ENCODE assay signal across 8 cellular contexts in the genomic region with DNA sequence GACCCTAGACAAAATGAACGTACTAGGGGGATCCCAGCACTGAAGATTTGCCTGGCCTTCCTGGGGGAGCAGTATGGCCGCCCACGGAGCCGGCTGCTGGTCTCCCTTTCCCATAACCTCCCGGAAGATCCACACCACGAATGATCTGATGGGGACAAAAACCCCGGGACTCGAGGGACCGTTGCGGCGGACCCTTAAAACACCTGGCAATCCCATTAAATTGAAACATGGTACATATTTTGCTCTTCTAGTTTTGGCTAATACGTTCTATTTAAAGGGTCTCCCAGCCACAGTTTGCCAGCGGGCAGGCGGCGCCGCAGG. TPM values are rescaled to one million over a fixed set of nuclear protein-coding genes. Genes with fewer than 3 reads are reported as not detected.
DNase-seq lines count a peak whose midpoint lies in the region; ATAC-seq, FAIRE-seq and TF ChIP-seq lines count a peak whose summit lies in the region.

No MANE protein-coding gene starts in this region.

- H3K27me3 ChIP-seq in keratinocyte (ENCODE audit: control insufficient read depth, extremely low read depth, insufficient read depth, low read length) (peaks cover 3% of the 10 kb centered on the region), subcutaneous abdominal adipose tissue (ENCODE audit: control insufficient read depth in 5 of 5, insufficient read depth in 4 of 5, low read length in 5 of 5) (no peaks in the 10 kb centered on the region)

- no peaks in the 10 kb centered on the region for H3K9me1 ChIP-seq in keratinocyte (ENCODE audit: control insufficient read depth, extremely low read depth, insufficient read depth, low read length)

- H2AFZ ChIP-seq in keratinocyte (ENCODE audit: control insufficient read depth, low read length): peak overlapping the region; percentile 83

- ATAC-seq in activated naive CD4-positive, alpha-beta T cell treated with anti-CD3 and anti-CD28 coated beads, Interleukin-2, amount 50 U/mL, for 72 hours: no peak

- H3K36me3 ChIP-seq in keratinocyte (ENCODE audit: control insufficient read depth in 2 of 2, extremely low read depth in 1 of 2, insufficient read depth in 2 of 2, low read length in 2 of 2) (no peaks in the 10 kb centered on the region), subcutaneous abdominal adipose tissue (ENCODE audit: control insufficient read depth in 5 of 5, insufficient read depth in 5 of 5, low read length in 5 of 5) (no peaks in the 10 kb centered on the region)

- FAIRE-seq in keratinocyte (lab: Jason Lieb, UNC): no peak

- H3K9ac ChIP-seq in keratinocyte (ENCODE audit: control insufficient read depth, extremely low read depth, insufficient read depth, low read length) (peak overlapping the region; percentile 33), subcutaneous abdominal adipose tissue (ENCODE audit: low read length in 5 of 5) (peak overlapping the region in 4 of 5 donors; percentile 75 to 87 (median 86))

- H3K27me3 Mint-ChIP-seq in T-helper 1 cell treated with Interleukin-12 subunit alpha and Interleukin-12 subunit beta and Interleukin-4 antibody, amounts not matched to agents 30 μg/mL and 1 μg/mL, for 36 hours (ENCODE audit: low read depth): peaks cover 14% of the 10 kb centered on the region

- H3K4me1 ChIP-seq in keratinocyte (ENCODE audit: control insufficient read depth, extremely low read depth, insufficient read depth, low read length) (peaks cover 8% of the 10 kb centered on the region), subcutaneous abdominal adipose tissue (ENCODE audit: control insufficient read depth in 5 of 5, insufficient read depth in 5 of 5, low read length in 5 of 5) (peaks cover 1 to 17% (median 13%) of the 10 kb centered on the region in 5 donors)

- H3K79me2 ChIP-seq in keratinocyte (ENCODE audit: control insufficient read depth, insufficient read depth, low read length): no peaks in the 10 kb centered on the region

- peaks cover 41% of the 10 kb centered on the region for H3K4me1 Mint-ChIP-seq in T-helper 1 cell treated with Interleukin-12 subunit alpha and Interleukin-12 subunit beta and Interleukin-4 antibody, amounts not matched to agents 30 μg/mL and 1 μg/mL, for 36 hours (ENCODE audit: low read depth)

- H4K20me1 ChIP-seq in keratinocyte (ENCODE audit: control insufficient read depth, extremely low read depth, insufficient read depth, low read length): no peaks in the 10 kb centered on the region

- H3K27ac Mint-ChIP-seq in T-helper 1 cell treated with Interleukin-12 subunit alpha and Interleukin-12 subunit beta and Interleukin-4 antibody, amounts not matched to agents 30 μg/mL and 1 μg/mL, for 36 hours: peak overlapping the region; percentile 82
- peak overlapping the region; percentile 60 to 80 for H3K27ac Mint-ChIP-seq in activated naive CD4-positive, alpha-beta T cell treated with anti-CD3 and anti-CD28 coated beads, Interleukin-2, amount 50 U/mL, for 72 hours

- peak overlapping the region; percentile 91 for H3K4me3 Mint-ChIP-seq in T-helper 1 cell treated with Interleukin-12 subunit alpha and Interleukin-12 subunit beta and Interleukin-4 antibody, amounts not matched to agents 30 μg/mL and 1 μg/mL, for 36 hours

- peak overlapping the region; percentile 70 for H3K4me2 ChIP-seq in keratinocyte (ENCODE audit: control insufficient read depth, extremely low read depth, insufficient read depth, low read depth, low read length)

- H3K27ac ChIP-seq in keratinocyte (ENCODE audit: control insufficient read depth, insufficient read depth, low read length): no peak overlapping the region
- H3K27ac ChIP-seq in subcutaneous abdominal adipose tissue (ENCODE audit: low read depth, low read length): peak overlapping the region; percentile 82

- DNase-seq in T-helper 1 cell (no peak), keratinocyte (ENCODE audit: low read depth, low spot score) (no peak), NCI-H446 (lab: John Stamatoyannopoulos, UW) (no peak), NCI-H1417 (lab: John Stamatoyannopoulos, UW) (no peak), HEK293T (ENCODE audit: extremely low spot score) (no peak)
- DNase-seq in activated naive CD4-positive, alpha-beta T cell treated with anti-CD3 and anti-CD28 coated beads, Interleukin-2, amount 50 U/mL, for 72 hours (ENCODE audit: low spot score in 2 of 2): no peak

- H3K36me3 Mint-ChIP-seq in T-helper 1 cell treated with Interleukin-12 subunit alpha and Interleukin-12 subunit beta and Interleukin-4 antibody, amounts not matched to agents 30 μg/mL and 1 μg/mL, for 36 hours (ENCODE audit: low read depth): peaks cover 2% of the 10 kb centered on the region
- peaks cover 0 to 7% of the 10 kb centered on the region in 2 donors for H3K36me3 Mint-ChIP-seq in activated naive CD4-positive, alpha-beta T cell treated with anti-CD3 and anti-CD28 coated beads, Interleukin-2, amount 50 U/mL, for 72 hours

- dilution Hi-C loops in keratinocyte (cut with MboI; ENCODE audit: extremely low pct_ligation_motif_present, low sequenced_read_pairs): no loop called here

- CTCF ChIA-PET in HEK293T (lab: Yijun Ruan, JAX): interaction anchor here (0.6 kb wide), 1 partner anchor 164 kb away, joined by 3 read pairs; no protein-coding TSS in a partner anchor

- no peak for TF ChIP-seq CTCF in keratinocyte (optimal IDR thresholded peaks at IDR 0.05 in 1 of 3, IDR thresholded peaks at IDR 0.05 in 1 of 3, conservative IDR thresholded peaks at IDR 0.05 in 1 of 3; ENCODE audit: extremely low read depth in 1 of 3, insufficient read depth in 2 of 3, low read length in 3 of 3)

- no peaks in the 10 kb centered on the region for H3K9me3 ChIP-seq in keratinocyte (ENCODE audit: control insufficient read depth, low read depth, low read length)
- no peaks in the 10 kb centered on the region for H3K9me3 ChIP-seq in subcutaneous abdominal adipose tissue (ENCODE audit: control insufficient read depth in 5 of 5, low read length in 5 of 5)

- POLR2A ChIA-PET in HEK293T (lab: Yijun Ruan, JAX): interaction anchor here (1.0 to 2.4 kb wide), 8 partner anchors 10 to 173 kb away, joined by 3 to 17 read pairs (median 5); partner anchors contain the start of gene LCMT1

- H3K9me3 Mint-ChIP-seq in T-helper 1 cell treated with Interleukin-12 subunit alpha and Interleukin-12 subunit beta and Interleukin-4 antibody, amounts not matched to agents 30 μg/mL and 1 μg/mL, for 36 hours: no peaks in the 10 kb centered on the region
- H3K9me3 Mint-ChIP-seq in activated naive CD4-positive, alpha-beta T cell treated with anti-CD3 and anti-CD28 coated beads, Interleukin-2, amount 50 U/mL, for 72 hours: no peaks in the 10 kb centered on the region

- peak overlapping the region; percentile 34 to 67 (median 61) for H3K4me3 ChIP-seq in keratinocyte (ENCODE audit: control insufficient read depth in 2 of 3, extremely low read depth in 1 of 3, insufficient read depth in 2 of 3, low read depth in 1 of 3, low read length in 3 of 3)
- peak overlapping the region in 4 of 5 donors; percentile 35 to 91 (median 72) for H3K4me3 ChIP-seq in subcutaneous abdominal adipose tissue (ENCODE audit: low read depth in 1 of 5, low read length in 5 of 5)

TF ChIP-seq in HEK293T, 16 proteins besides CTCF, POLR2A, EP300 and RAD21:
- TF ChIP-seq ARNT (IDR thresholded peaks at IDR 0.05) (no peak), FOXA1 (IDR thresholded peaks at IDR 0.05) (no peak), FOXK2 (IDR thresholded peaks at IDR 0.05) (no peak)

RNA-seq across cellular contexts. Expression of gene LCMT1, which starts 45.2 kb away (rescaled TPM):
- total RNA-seq in activated naive CD4-positive, alpha-beta T cell treated with anti-CD3 and anti-CD28 coated beads, Interleukin-2, amount 50 U/mL, for 72 hours: 10 to 100 TPM; 38.9 to 46.5 TPM
- 23.6 to 35.1 TPM (median 30.3 TPM) in 3 replicates for polyA plus RNA-seq in keratinocyte
- 43.7 TPM for polyA plus RNA-seq in keratinocyte (2011; ENCODE audit: low read depth)
- polyA plus RNA-seq in keratinocyte (2011; cell fraction: cytosol; rRNA removed): 31.6 and 38.0 TPM in 2 replicates
- polyA plus RNA-seq in keratinocyte (2011; cell fraction: nucleus; rRNA removed): 17.9 and 18.0 TPM in 2 replicates
- 39.2 and 40.9 TPM in 2 replicates for polyA plus RNA-seq in keratinocyte (2012; ENCODE audit: low replicate concordance)
- polyA minus RNA-seq in keratinocyte: 33.6 to 37.5 TPM (median 36.4 TPM) in 3 replicates
- polyA minus RNA-seq in keratinocyte (2011; cell fraction: cytosol; rRNA and poly(A)+ RNA removed): 34.5 TPM
- polyA minus RNA-seq in keratinocyte (2011; cell fraction: nucleus; rRNA and poly(A)+ RNA removed): 13.6 and 18.1 TPM in 2 replicates

RNA-seq across cellular contexts. Expression of gene ARHGAP17, which starts 51.2 kb away (rescaled TPM):
- 10 to 100 TPM; 66.8 to 72.0 TPM for total RNA-seq in activated naive CD4-positive, alpha-beta T cell treated with anti-CD3 and anti-CD28 coated beads, Interleukin-2, amount 50 U/mL, for 72 hours
- polyA plus RNA-seq in keratinocyte: 6.2 to 14.1 TPM (median 9.6 TPM) in 3 replicates
- 60.2 TPM for polyA plus RNA-seq in keratinocyte (2011; ENCODE audit: low read depth)
- 14.7 and 25.0 TPM in 2 replicates for polyA plus RNA-seq in keratinocyte (2011; cell fraction: cytosol; rRNA removed)
- polyA plus RNA-seq in keratinocyte (2011; cell fraction: nucleus; rRNA removed): 33.4 and 34.9 TPM in 2 replicates
- 21.3 and 23.8 TPM in 2 replicates for polyA plus RNA-seq in keratinocyte (2012; ENCODE audit: low replicate concordance)
- polyA minus RNA-seq in keratinocyte: 19.8 to 25.2 TPM (median 24.1 TPM) in 3 replicates
- polyA minus RNA-seq in keratinocyte (2011; cell fraction: cytosol; rRNA and poly(A)+ RNA removed): 15.2 TPM
- 18.1 and 35.2 TPM in 2 replicates for polyA minus RNA-seq in keratinocyte (2011; cell fraction: nucleus; rRNA and poly(A)+ RNA removed)
